In the genomic region with DNA sequence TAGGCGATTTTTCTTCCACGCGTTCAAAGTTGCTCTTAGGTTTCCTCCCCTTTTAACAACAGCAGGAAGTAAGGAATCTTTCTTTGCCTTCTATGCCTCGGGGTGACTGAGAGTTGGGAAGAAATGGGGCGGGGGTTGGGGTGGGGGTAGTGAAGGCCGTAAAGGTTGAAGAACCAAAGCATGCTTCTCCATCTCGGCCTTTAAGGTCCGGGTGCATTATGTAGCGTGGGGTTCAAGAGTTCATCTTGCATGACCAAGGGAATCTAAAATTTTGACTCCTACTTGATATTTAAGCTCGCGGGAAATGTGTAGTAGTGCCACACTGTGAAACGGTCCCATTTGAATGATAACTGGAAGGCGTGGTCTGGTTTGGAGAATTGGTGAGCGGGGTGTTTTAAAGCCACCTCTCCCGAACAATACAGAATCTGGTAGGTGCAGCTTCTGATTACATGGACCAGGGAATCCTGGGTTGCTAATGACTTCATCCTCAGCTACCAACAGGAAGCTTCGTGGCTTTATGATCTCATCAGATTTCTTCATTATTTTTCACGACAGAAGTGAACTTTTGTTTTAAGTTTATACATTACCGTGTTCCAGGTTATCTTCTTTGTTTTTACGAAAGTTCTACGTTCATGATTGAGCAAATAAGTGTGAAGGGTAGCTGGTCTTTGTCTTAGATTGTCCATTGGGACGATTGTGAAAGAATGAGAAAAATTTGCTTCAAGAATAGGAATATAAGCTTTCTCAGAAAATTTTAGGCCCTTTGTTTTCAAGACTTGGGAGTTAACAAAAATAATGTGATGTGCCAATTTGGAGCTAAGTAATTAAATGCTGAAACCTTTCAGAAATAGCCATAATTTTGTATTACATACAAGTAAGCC, we compare ENCODE assay signal across 8 cellular contexts. TPM values are rescaled to one million over a fixed set of nuclear protein-coding genes. Genes with fewer than 3 reads are reported as not detected.
DNase-seq lines count a peak whose midpoint lies in the region; ATAC-seq, FAIRE-seq and TF ChIP-seq lines count a peak whose summit lies in the region.

No MANE protein-coding gene starts in this region.

- POLR2A ChIA-PET in activated CD4-positive, alpha-beta T cell treated with anti-CD3 and anti-CD28 coated beads for 36 hours (lab: Charles Lee): interaction anchor here (0.6 to 1.2 kb wide), 3 partner anchors 145 to 796 kb away, joined by 3 read pairs; partner anchors contain the start of gene TCP11L1
- POLR2A ChIA-PET in GM12878 (lab: Charles Lee): interaction anchor here (0.7 to 1.5 kb wide), 5 partner anchors 23 to 169 kb away, joined by 3 to 4 read pairs (median 4); no protein-coding TSS in a partner anchor

- FAIRE-seq in GM12878 (lab: Jason Lieb, UNC): peak; percentile 64

- peak overlapping the region; percentile 84 for H3K27ac ChIP-seq in KMS-11
- H3K27ac ChIP-seq in GM12878 (ENCODE audit: control insufficient read depth, insufficient read depth): peak overlapping the region; percentile 87
- H3K27ac ChIP-seq in hepatocyte: peak overlapping the region; percentile 99

- H3K4me3 ChIP-seq in KMS-11 (IDR thresholded peaks at IDR 0.05; ENCODE audit: insufficient read depth, low read depth, low read length) (no peak overlapping the region), GM12878 (peak overlapping the region; percentile 91), hepatocyte (peak overlapping the region; percentile 100)

- no peaks in the 10 kb centered on the region for H3K9me2 ChIP-seq in hepatocyte (replicated peaks; ENCODE audit: insufficient read depth)

- in situ Hi-C loops in GM12878 (cut with MboI): no loop called here

- H3K9me3 ChIP-seq in GM12878 (replicated peaks; ENCODE audit: control insufficient read depth, insufficient read depth, low read length) (no peaks in the 10 kb centered on the region), hepatocyte (ENCODE audit: low read depth) (no peaks in the 10 kb centered on the region)

- peak; percentile 57 for DNase-seq in activated CD4-positive, alpha-beta T cell treated with anti-CD3 and anti-CD28 coated beads for 36 hours
- DNase-seq in activated CD4-positive, alpha-beta T cell treated with anti-CD3 and anti-CD28 coated beads for 1 hour: no peak
- DNase-seq in GM12878 (ENCODE audit: low read depth, low spot score): peak; percentile 39
- peak; percentile 69 for DNase-seq in hepatocyte (ENCODE audit: low spot score)
- peak; percentile 37 for DNase-seq in pulmonary artery endothelial cell (ENCODE audit: low read depth, low spot score)

- H3K27me3 ChIP-seq in KMS-11 (ENCODE audit: insufficient read depth, low read depth) (no peaks in the 10 kb centered on the region), GM12878 (replicated peaks in 1 of 2; ENCODE audit: control insufficient read depth in 2 of 2, insufficient read depth in 2 of 2, low read length in 1 of 2) (no peaks in the 10 kb centered on the region), hepatocyte (no peaks in the 10 kb centered on the region)

- H3K4me1 ChIP-seq in KMS-11 (ENCODE audit: low read depth, poor library complexity, severe bottlenecking): peaks cover 40% of the 10 kb centered on the region
- H3K4me1 ChIP-seq in GM12878 (ENCODE audit: control insufficient read depth, insufficient read depth, low read length): peaks cover 13% of the 10 kb centered on the region
- H3K4me1 ChIP-seq in hepatocyte (ENCODE audit: insufficient read depth): peaks cover 10% of the 10 kb centered on the region

- CTCF ChIA-PET in activated CD4-positive, alpha-beta T cell treated with anti-CD3 and anti-CD28 coated beads for 36 hours (lab: Charles Lee): interaction anchor here (0.6 to 2.2 kb wide), 13 partner anchors 8 to 1280 kb away, joined by 3 to 6 read pairs (median 3); no protein-coding TSS in a partner anchor
- CTCF ChIA-PET in GM12878 (lab: Yijun Ruan, JAX): interaction anchor here (0.7 to 6.3 kb wide), 17 partner anchors 8 to 266 kb away, joined by 3 to 41 read pairs (median 4); no protein-coding TSS in a partner anchor

- no peak for TF ChIP-seq EP300 in GM12878 (IDR thresholded peaks at IDR 0.05; ENCODE audit: borderline replicate concordance in 1 of 2, control insufficient read depth in 1 of 2, low read depth in 2 of 2, low read length in 2 of 2)

- H3K4me2 ChIP-seq in KMS-11 (peak overlapping the region; percentile 74), GM12878 (ENCODE audit: control insufficient read depth, insufficient read depth) (peak overlapping the region; percentile 73), hepatocyte (peak overlapping the region; percentile 79)

- peak overlapping the region; percentile 97 for H3K4me3 Mint-ChIP-seq in activated CD4-positive, alpha-beta T cell treated with anti-CD3 and anti-CD28 coated beads for 36 hours

- no peaks in the 10 kb centered on the region for H3K27me3 Mint-ChIP-seq in activated CD4-positive, alpha-beta T cell treated with anti-CD3 and anti-CD28 coated beads for 36 hours

- peaks cover 11% of the 10 kb centered on the region for H3K36me3 Mint-ChIP-seq in activated CD4-positive, alpha-beta T cell treated with anti-CD3 and anti-CD28 coated beads for 36 hours (ENCODE audit: low read depth)

- no peak for TF ChIP-seq RAD21 in GM12878 (IDR thresholded peaks at IDR 0.05; ENCODE audit: insufficient read depth, low read depth, low read length)

- H3K36me3 ChIP-seq in KMS-11 (ENCODE audit: insufficient read depth): no peaks in the 10 kb centered on the region
- H3K36me3 ChIP-seq in GM12878 (ENCODE audit: control insufficient read depth in 2 of 2, insufficient read depth in 2 of 2, low read length in 1 of 2): no peaks in the 10 kb centered on the region
- H3K36me3 ChIP-seq in hepatocyte (replicated peaks; ENCODE audit: insufficient read depth, low read depth): no peaks in the 10 kb centered on the region

- TF ChIP-seq POLR2A in GM12878 (IDR thresholded peaks at IDR 0.05; ENCODE audit: low read depth, low read length): no peak

- peak; percentile 67 for ATAC-seq in activated CD4-positive, alpha-beta T cell treated with anti-CD3 and anti-CD28 coated beads for 36 hours
- peak; percentile 57 for ATAC-seq in GM12878
- ATAC-seq in GM21526 (IDR thresholded peaks at IDR 0.05; ENCODE audit: low FRiP score, unreplicated experiment): no peak

- peak overlapping the region; percentile 98 for H3K27ac Mint-ChIP-seq in activated CD4-positive, alpha-beta T cell treated with anti-CD3 and anti-CD28 coated beads for 36 hours

- RAD21 ChIA-PET in GM12878 (lab: Charles Lee; ENCODE audit: unreplicated experiment): interaction anchor here (0.7 to 5.0 kb wide), 12 partner anchors 42 to 170 kb away, joined by 3 to 27 read pairs (median 4); partner anchors contain the start of gene PRRG4

- peak overlapping the region; percentile 95 for H3K9ac ChIP-seq in KMS-11
- H3K9ac ChIP-seq in GM12878 (ENCODE audit: control insufficient read depth, insufficient read depth, low read length): peak overlapping the region; percentile 92

- no TSS peak for BruUV-seq in GM12878 (replicated peaks; lab: Mats Ljungman, UMichigan)

- H4K20me1 ChIP-seq in KMS-11 (ENCODE audit: insufficient read depth): peaks cover 16% of the 10 kb centered on the region; the same call in 1 of the 2 replicates
- no peaks in the 10 kb centered on the region for H4K20me1 ChIP-seq in GM12878 (ENCODE audit: control insufficient read depth, insufficient read depth)
- peaks cover 16% of the 10 kb centered on the region for H4K20me1 ChIP-seq in hepatocyte (ENCODE audit: insufficient read depth, poor library complexity, severe bottlenecking)

- WGBS in GM12878 (ENCODE audit: insufficient coverage, insufficient replicate concordance, low lambda C conversion rate, missing lambda C conversion rate): 2% methylated on average over 20 of the region's 21 CpGs
- WGBS in hepatocyte (ENCODE audit: low lambda C conversion rate, missing lambda C conversion rate): 3% methylated on average over 20 of the region's 21 CpGs

- peaks cover 55% of the 10 kb centered on the region for H3K79me2 ChIP-seq in KMS-11 (ENCODE audit: insufficient read depth, low read depth)
- peaks cover 60% of the 10 kb centered on the region for H3K79me2 ChIP-seq in GM12878 (ENCODE audit: control insufficient read depth, insufficient read depth, low read length)
- H3K79me2 ChIP-seq in hepatocyte: peaks cover 56% of the 10 kb centered on the region

- peaks cover 40% of the 10 kb centered on the region for H3K4me1 Mint-ChIP-seq in activated CD4-positive, alpha-beta T cell treated with anti-CD3 and anti-CD28 coated beads for 36 hours

- no peaks in the 10 kb centered on the region for H3K9me3 Mint-ChIP-seq in activated CD4-positive, alpha-beta T cell treated with anti-CD3 and anti-CD28 coated beads for 36 hours (ENCODE audit: low read depth)

- no peak for TF ChIP-seq CTCF in KMS-11 (conservative IDR thresholded peaks at IDR 0.05; ENCODE audit: low read depth, low read length)
- no peak for TF ChIP-seq CTCF in GM12878 (IDR thresholded peaks at IDR 0.05 in 2 of 3, conservative IDR thresholded peaks at IDR 0.05 in 1 of 3; ENCODE audit: control insufficient read depth in 2 of 3, extremely low read depth in 1 of 3, insufficient read depth in 1 of 3, low read depth in 3 of 3, low read length in 3 of 3)
- no peak for TF ChIP-seq CTCF in hepatocyte (IDR thresholded peaks at IDR 0.05; ENCODE audit: poor library complexity)

- intact Hi-C loops in activated CD4-positive, alpha-beta T cell treated with anti-CD3 and anti-CD28 coated beads for 36 hours (cut with DNase I, micrococcal nuclease): loop anchor here (1.0 to 5.0 kb wide), 12 partner anchors 65 to 1159 kb away; partner anchors contain the start of genes C11orf91 (in 1 of the 2), EIF3M (in 1 of the 2), FBXO3 (in 1 of the 2) and LMO2 (in 1 of the 2)
- intact Hi-C loops in GM12878 (cut with micrococcal nuclease; ENCODE audit: unreplicated experiment): loop anchor here (5.0 to 10.0 kb wide), 2 partner anchors 67 to 361 kb away; partner anchors contain the start of genes HIPK3 and PRRG4

- SMC1A ChIA-PET in GM12878 (lab: Charles Lee; ENCODE audit: uncharacterized antibody, unreplicated experiment): interaction anchor here (0.5 to 7.4 kb wide), 22 partner anchors 8 to 368 kb away, joined by 3 to 47 read pairs (median 5); no protein-coding TSS in a partner anchor

- H2AFZ ChIP-seq in KMS-11 (ENCODE audit: low read depth) (peak overlapping the region; percentile 27; the same call in 1 of the 2 replicates), GM12878 (ENCODE audit: control insufficient read depth, low read depth, low read length) (peak overlapping the region; percentile 57), hepatocyte (peak overlapping the region; percentile 95)

RNA-seq across cellular contexts. Expression of gene QSER1, which starts 1.6 kb away (rescaled TPM):
- 10 to 100 TPM; 11.8 to 16.6 TPM for total RNA-seq in activated CD4-positive, alpha-beta T cell treated with anti-CD3 and anti-CD28 coated beads for 36 hours
- 5.3 TPM for polyA plus RNA-seq in PFSK-1 (2012; ENCODE audit: insufficient read length, low read depth)
- total RNA-seq in GM12878 (2013; cell fraction: nucleolus; rRNA removed): 117 and 122 TPM in 2 replicates
- total RNA-seq in GM12878 (2014; rRNA removed) (12.8 and 13.1 TPM in 2 replicates), GM12878 (2014; rRNA removed; fragmentation: Illumina TruSeq; extraction: Trizol) (11.8 and 14.0 TPM in 2 replicates), GM12878 (2021) (13.9 and 15.0 TPM in 2 replicates), hepatocyte (27.1 and 30.3 TPM in 2 replicates), pulmonary artery endothelial cell (15.3 and 17.1 TPM in 2 replicates)
- 3.2 TPM for polyA plus RNA-seq in GM12878 (2011; ENCODE audit: low read depth)
- polyA plus RNA-seq in GM12878 (2011; rRNA removed) (12.8 and 20.3 TPM in 2 replicates), GM12878 (2014; fragmentation: Illumina TruSeq; extraction: Trizol) (14.4 and 16.6 TPM in 2 replicates), GM12878 (2014; fragmentation: Nextera tagmentation; extraction: Ambion mirVana) (1 to 10 TPM; 2.1 to 2.9 TPM), GM12878 (2014; rRNA removed) (5.7 and 7.0 TPM in 2 replicates), GM12878 (2016; fragmentation: Nextera tagmentation; extraction: Ambion mirVana) (1 to 10 TPM; 3.8 to 4.5 TPM), hepatocyte (2.8 and 3.7 TPM in 2 replicates)
- polyA plus RNA-seq in GM12878 (2011; cell fraction: cytosol; rRNA removed): 5.4 and 7.5 TPM in 2 replicates
- 21.0 and 21.2 TPM in 2 replicates for polyA plus RNA-seq in GM12878 (2011; cell fraction: nucleus; rRNA removed)
- polyA plus RNA-seq in GM12878 (2012): 4.4 and 6.1 TPM in 2 replicates
- 40.2 and 49.3 TPM in 2 replicates for polyA minus RNA-seq in GM12878 (2011; rRNA and poly(A)+ RNA removed)
- polyA minus RNA-seq in GM12878 (2011; cell fraction: cytosol; rRNA and poly(A)+ RNA removed): 13.6 and 14.6 TPM in 2 replicates
- polyA minus RNA-seq in GM12878 (2011; cell fraction: nucleus; rRNA and poly(A)+ RNA removed): 21.6 and 33.8 TPM in 2 replicates

Comparison
In these comparisons a context has a peak if more than half of its experiments do, and no peak if none do; other contexts are left out.
1. H2AFZ ChIP-seq: peak in every context shown above with its lines; median percentile 95 in hepatocyte; 57 in GM12878; 27 in KMS-11.